Comparison of ENCODE assay signal across 20 cellular contexts in genomic region chr9:95877984-95878383, GRCh38. TPM values are rescaled to one million over a fixed set of nuclear protein-coding genes. Genes with fewer than 3 reads are reported as not detected.
A peak's percentile ranks its signal among the peaks of the same experiment; 100 is the strongest.
DNase-seq lines count a peak whose midpoint lies in the region; TF ChIP-seq lines count a peak whose summit lies in the region.
"Had no signal": no experiment of that assay in that cellular context is flagged by ENCODE, and none has a peak within 500 bp of the region (broad histone marks: within the 10 kb centered on the region; RNA-seq: fewer than 3 reads in every experiment).

No MANE protein-coding gene starts in this region.

- H3K4me3 ChIP-seq in ACC112 (ENCODE audit: low read depth, low read length), result peak overlapping the region; percentile 37; the same call in 1 of the 2 replicates
- no peak overlapping the region for H3K4me3 ChIP-seq in CD4-positive, alpha-beta memory T cell (ENCODE audit: low read length in 2 of 2)
- H3K4me3 ChIP-seq in coronary artery, result no peak overlapping the region
- H3K4me3 ChIP-seq: GM23248 had no signal

- H3K4me3 Mint-ChIP-seq in CD4-positive, alpha-beta memory T cell, result peak overlapping the region in 5 of 8 donors; percentile 8 to 73 (median 59)
- no peak overlapping the region for H3K4me3 Mint-ChIP-seq in activated T-helper 1 cell treated with anti-CD3 and anti-CD28 coated beads, Interleukin-12 subunit alpha, Interleukin-12 subunit beta, Interleukin-2, Interleukin-4 antibody, amounts not matched to agents 30 ng/mL and 10 ng/mL and 1 ng/mL, durations not matched to agents 14 hours and 24 hours and 36 hours
- H3K4me3 Mint-ChIP-seq in mesothelial cell of epicardium, result peak overlapping the region; percentile 45
- H3K4me3 Mint-ChIP-seq: CD14-positive monocyte had no signal

- H3K27ac Mint-ChIP-seq in CD4-positive, alpha-beta memory T cell, result peak overlapping the region in 3 of 7 donors; percentile 72 to 85 (median 74)
- peak overlapping the region; percentile 35 for H3K27ac Mint-ChIP-seq in activated T-helper 1 cell treated with anti-CD3 and anti-CD28 coated beads, Interleukin-12 subunit alpha, Interleukin-12 subunit beta, Interleukin-2, Interleukin-4 antibody, amounts not matched to agents 30 ng/mL and 10 ng/mL and 1 ng/mL, durations not matched to agents 14 hours and 24 hours and 36 hours
- peak overlapping the region; percentile 71 for H3K27ac Mint-ChIP-seq in mesothelial cell of epicardium
- H3K27ac Mint-ChIP-seq: CD14-positive monocyte had no signal

- peaks cover 53% of the 10 kb centered on the region for H3K79me2 ChIP-seq in ACC112 (ENCODE audit: control insufficient read depth, insufficient read depth, low read length, unreplicated experiment)

- no peaks in the 10 kb centered on the region for H3K27me3 Mint-ChIP-seq in CD4-positive, alpha-beta memory T cell
- no peaks in the 10 kb centered on the region for H3K27me3 Mint-ChIP-seq in activated T-helper 1 cell treated with anti-CD3 and anti-CD28 coated beads, Interleukin-12 subunit alpha, Interleukin-12 subunit beta, Interleukin-2, Interleukin-4 antibody, amounts not matched to agents 30 ng/mL and 10 ng/mL and 1 ng/mL, durations not matched to agents 14 hours and 24 hours and 36 hours (ENCODE audit: insufficient read depth)
- H3K27me3 Mint-ChIP-seq in mesothelial cell of epicardium (ENCODE audit: low read depth), result no peaks in the 10 kb centered on the region

- POLR2A ChIA-PET in CD4-positive, alpha-beta memory T cell (lab: Charles Lee; ENCODE audit: partially characterized antibody), result interaction anchor here (1.7 to 4.8 kb wide), 2 partner anchors 10 to 154 kb away, joined by 4 to 86 read pairs; no protein-coding TSS in a partner anchor

- H3K36me3 Mint-ChIP-seq in CD4-positive, alpha-beta memory T cell, result peaks cover 30 to 49% of the 10 kb centered on the region in 2 donors
- peaks cover 36% of the 10 kb centered on the region for H3K36me3 Mint-ChIP-seq in activated T-helper 1 cell treated with anti-CD3 and anti-CD28 coated beads, Interleukin-12 subunit alpha, Interleukin-12 subunit beta, Interleukin-2, Interleukin-4 antibody, amounts not matched to agents 30 ng/mL and 10 ng/mL and 1 ng/mL, durations not matched to agents 14 hours and 24 hours and 36 hours (ENCODE audit: low read depth)
- H3K36me3 Mint-ChIP-seq in mesothelial cell of epicardium, result peaks cover 12% of the 10 kb centered on the region

- H3K27ac ChIP-seq in ACC112 (ENCODE audit: low read depth, low read length) (no peak overlapping the region), coronary artery (no peak overlapping the region)
- no peak overlapping the region for H3K27ac ChIP-seq in CD4-positive, alpha-beta memory T cell (ENCODE audit: low read depth, low read length)
- H3K27ac ChIP-seq: GM23248 had no signal

- H2AFZ ChIP-seq in ACC112 (ENCODE audit: low read length, unreplicated experiment), result no peak overlapping the region
- H2AFZ ChIP-seq: GM23248 had no signal

- TF ChIP-seq CTCF in mesothelial cell of epicardium (IDR thresholded peaks at IDR 0.05; ENCODE audit: unreplicated experiment), result no peak
- TF ChIP-seq CTCF in coronary artery (IDR thresholded peaks at IDR 0.05), result no peak

- H3K27me3 ChIP-seq in ACC112 (ENCODE audit: insufficient read depth, low read length), result no peaks in the 10 kb centered on the region
- no peaks in the 10 kb centered on the region for H3K27me3 ChIP-seq in CD4-positive, alpha-beta memory T cell (ENCODE audit: insufficient read depth, low read length)

- H3K9me3 Mint-ChIP-seq in CD4-positive, alpha-beta memory T cell, result peaks cover 0 to 2% (median 0%) of the 10 kb centered on the region in 8 donors
- no peaks in the 10 kb centered on the region for H3K9me3 Mint-ChIP-seq in activated T-helper 1 cell treated with anti-CD3 and anti-CD28 coated beads, Interleukin-12 subunit alpha, Interleukin-12 subunit beta, Interleukin-2, Interleukin-4 antibody, amounts not matched to agents 30 ng/mL and 10 ng/mL and 1 ng/mL, durations not matched to agents 14 hours and 24 hours and 36 hours
- H3K9me3 Mint-ChIP-seq in mesothelial cell of epicardium, result peaks cover 6% of the 10 kb centered on the region

- CTCF ChIA-PET in CD4-positive, alpha-beta memory T cell (lab: Charles Lee; ENCODE audit: partially characterized antibody), result no interaction called here

- H3K4me1 Mint-ChIP-seq in CD4-positive, alpha-beta memory T cell, result peaks cover 27 to 50% (median 36%) of the 10 kb centered on the region in 4 donors
- peaks cover 34% of the 10 kb centered on the region for H3K4me1 Mint-ChIP-seq in activated T-helper 1 cell treated with anti-CD3 and anti-CD28 coated beads, Interleukin-12 subunit alpha, Interleukin-12 subunit beta, Interleukin-2, Interleukin-4 antibody, amounts not matched to agents 30 ng/mL and 10 ng/mL and 1 ng/mL, durations not matched to agents 14 hours and 24 hours and 36 hours (ENCODE audit: low read depth)
- H3K4me1 Mint-ChIP-seq in mesothelial cell of epicardium, result peaks cover 28% of the 10 kb centered on the region

- peaks cover 19% of the 10 kb centered on the region for H3K36me3 ChIP-seq in ACC112 (ENCODE audit: insufficient read depth, low read length)
- H3K36me3 ChIP-seq in CD4-positive, alpha-beta memory T cell (ENCODE audit: insufficient read depth, low read length), result peaks cover 5% of the 10 kb centered on the region

- H3K9me3 ChIP-seq in CD4-positive, alpha-beta memory T cell (ENCODE audit: control insufficient read depth in 1 of 2, low read length in 2 of 2), result no peaks in the 10 kb centered on the region
- H3K9me3 ChIP-seq: Caco-2, SK-N-SH had no signal

- peaks cover 19% of the 10 kb centered on the region for H3K4me1 ChIP-seq in ACC112 (ENCODE audit: control insufficient read depth, insufficient read depth, low read length, unreplicated experiment)
- H3K4me1 ChIP-seq in CD4-positive, alpha-beta memory T cell (ENCODE audit: insufficient read depth, low read length), result peaks cover 40% of the 10 kb centered on the region
- H3K4me1 ChIP-seq: Caco-2 had no signal

- no peak for DNase-seq in CD4-positive, alpha-beta memory T cell
- no peak for DNase-seq in activated T-helper 1 cell treated with anti-CD3 and anti-CD28 coated beads, Interleukin-12 subunit alpha, Interleukin-12 subunit beta, Interleukin-2, Interleukin-4 antibody, amounts not matched to agents 30 ng/mL and 10 ng/mL and 1 ng/mL, durations not matched to agents 14 hours and 24 hours and 36 hours (ENCODE audit: low spot score)
- DNase-seq in mesothelial cell of epicardium (ENCODE audit: low spot score in 2 of 2, unreplicated experiment in 2 of 2) (no peak), NCI-H2029 treated with DMSO at 0.1 percent for 48 hours (lab: John Stamatoyannopoulos, UW) (no peak), coronary artery (ENCODE audit: low spot score) (no peak)
- no peak for DNase-seq in activated effector memory CD4-positive, alpha-beta T cell treated with Interleukin-2 at 50 U/mL for 16 hours
- DNase-seq: ACHN, Caco-2, GDM1, GM23248, NCI-H1105, NCI-H2081 treated with DMSO at 0.1 percent for 48 hours, NCI-H510A, NCI-H748 treated with DMSO at 0.1 percent for 48 hours, OCI-M1, RPMI8226, SHP77 treated with DMSO at 0.1 percent for 48 hours, SK-N-SH had no signal

- intact Hi-C loops in CD4-positive, alpha-beta memory T cell (cut with micrococcal nuclease), result loop anchor here (2.0 kb wide), 2 partner anchors 29 to 153 kb away; no protein-coding TSS in a partner anchor
- intact Hi-C loops in activated T-helper 1 cell treated with anti-CD3 and anti-CD28 coated beads, Interleukin-12 subunit alpha, Interleukin-12 subunit beta, Interleukin-2, Interleukin-4 antibody, amounts not matched to agents 30 ng/mL and 10 ng/mL and 1 ng/mL, durations not matched to agents 14 hours and 24 hours and 36 hours (cut with micrococcal nuclease), result loop anchor here (2.0 to 10.0 kb wide), 7 partner anchors 19 to 1151 kb away; partner anchors contain the start of genes AOPEP and FANCC

RNA-seq across cellular contexts. Expression of gene ERCC6L2, which starts 2.5 kb away (rescaled TPM):
- 10 to 100 TPM; 54.3 to 57.2 TPM for total RNA-seq in CD4-positive, alpha-beta memory T cell
- 10 to 100 TPM; 20.2 to 51.1 TPM for polyA plus RNA-seq in CD4-positive, alpha-beta memory T cell
- 31.2 and 33.7 TPM in 2 replicates for total RNA-seq in activated T-helper 1 cell treated with anti-CD3 and anti-CD28 coated beads, Interleukin-12 subunit alpha, Interleukin-12 subunit beta, Interleukin-2, Interleukin-4 antibody, amounts not matched to agents 30 ng/mL and 10 ng/mL and 1 ng/mL, durations not matched to agents 14 hours and 24 hours and 36 hours
- total RNA-seq in mesothelial cell of epicardium, result 58.3 to 63.1 TPM (median 59.3 TPM) in 3 replicates
